In genomic region chr3:186097663-186098451, GRCh38 we compare ENCODE assay signal across 8 cellular contexts. TPM values are rescaled to one million over a fixed set of nuclear protein-coding genes. Genes with fewer than 3 reads are reported as not detected.
DNase-seq lines count a peak whose midpoint lies in the region; ATAC-seq and TF ChIP-seq lines count a peak whose summit lies in the region.

No MANE protein-coding gene starts in this region.

- H3K9ac ChIP-seq in Loucy (ENCODE audit: low read depth, low read length, poor library complexity, severe bottlenecking), result peak overlapping the region; percentile 15
- H3K9ac ChIP-seq in fibroblast of lung (ENCODE audit: insufficient read depth, low read length), result no peak overlapping the region
- peak overlapping the region in 1 of 2 donors; percentile 53 for H3K9ac ChIP-seq in mucosa of rectum (ENCODE audit: low read depth in 1 of 2, low read length in 2 of 2)

- H3K4me1 ChIP-seq in Loucy (ENCODE audit: insufficient read depth, low read length, poor library complexity, severe bottlenecking), result peaks cover 27% of the 10 kb centered on the region
- peaks cover 14% of the 10 kb centered on the region for H3K4me1 ChIP-seq in fibroblast of lung (ENCODE audit: control insufficient read depth, extremely low read depth, insufficient read depth, low read length)
- H3K4me1 ChIP-seq in mucosa of rectum (ENCODE audit: control insufficient read depth in 2 of 2, insufficient read depth in 2 of 2, low read length in 2 of 2), result peaks cover 19 to 25% of the 10 kb centered on the region in 2 donors

- H2AFZ ChIP-seq in Loucy (ENCODE audit: low read length) (no peak overlapping the region), fibroblast of lung (ENCODE audit: low read length) (peak overlapping the region; percentile 79)

- intact Hi-C loops in CD4-positive, alpha-beta T cell (cut with DNase I, micrococcal nuclease), result no loop called here

- no peaks in the 10 kb centered on the region for H3K4me1 Mint-ChIP-seq in CD4-positive, alpha-beta T cell (ENCODE audit: low read depth)
- H3K4me1 Mint-ChIP-seq in stimulated activated effector memory CD8-positive, alpha-beta T cell treated with anti-CD3 and anti-CD28 coated beads, Interleukin-12 subunit alpha, Interleukin-12 subunit beta, amount 100 ng/mL, for 72 hours, result peaks cover 6% of the 10 kb centered on the region

- no peak overlapping the region for H3K27ac Mint-ChIP-seq in CD4-positive, alpha-beta T cell
- H3K27ac Mint-ChIP-seq in stimulated activated effector memory CD8-positive, alpha-beta T cell treated with anti-CD3 and anti-CD28 coated beads, Interleukin-12 subunit alpha, Interleukin-12 subunit beta, amount 100 ng/mL, for 72 hours, result no peak overlapping the region

- H3F3A ChIP-seq in Loucy (ENCODE audit: low read depth), result no peaks in the 10 kb centered on the region

- H3K4me3 Mint-ChIP-seq in CD4-positive, alpha-beta T cell, result no peak overlapping the region
- no peak overlapping the region for H3K4me3 Mint-ChIP-seq in stimulated activated effector memory CD8-positive, alpha-beta T cell treated with anti-CD3 and anti-CD28 coated beads, Interleukin-12 subunit alpha, Interleukin-12 subunit beta, amount 100 ng/mL, for 72 hours

- H3K36me3 Mint-ChIP-seq in CD4-positive, alpha-beta T cell (ENCODE audit: low read depth), result no peaks in the 10 kb centered on the region
- no peaks in the 10 kb centered on the region for H3K36me3 Mint-ChIP-seq in stimulated activated effector memory CD8-positive, alpha-beta T cell treated with anti-CD3 and anti-CD28 coated beads, Interleukin-12 subunit alpha, Interleukin-12 subunit beta, amount 100 ng/mL, for 72 hours

- TF ChIP-seq CTCF in CD4-positive, alpha-beta T cell (IDR thresholded peaks at IDR 0.05), result no peak
- no peak for TF ChIP-seq CTCF in Loucy (conservative IDR thresholded peaks at IDR 0.05; ENCODE audit: low read length)
- TF ChIP-seq CTCF in fibroblast of lung (conservative IDR thresholded peaks at IDR 0.05 in 1 of 2, IDR thresholded peaks at IDR 0.05 in 1 of 2; ENCODE audit: low read depth in 1 of 2, low read length in 2 of 2), result no peak

- DNase-seq in CD4-positive, alpha-beta T cell, result no peak
- DNase-seq in SK-N-DZ (ENCODE audit: low spot score) (peak; percentile 78), fibroblast of lung (ENCODE audit: low read depth in 2 of 2) (peak; percentile 88 to 91), ureter (ENCODE audit: low spot score) (peak; percentile 54), activated gamma-delta T cell treated with Interleukin-2 at 50 U/mL for 16 hours (no peak)
- DNase-seq in stimulated activated effector memory CD8-positive, alpha-beta T cell treated with anti-CD3 and anti-CD28 coated beads, Interleukin-12 subunit alpha, Interleukin-12 subunit beta, amount 100 ng/mL, for 72 hours (ENCODE audit: low spot score in 2 of 2), result no peak

- no peaks in the 10 kb centered on the region for H3K79me2 ChIP-seq in Loucy (ENCODE audit: insufficient read depth, low read length)
- no peaks in the 10 kb centered on the region for H3K79me2 ChIP-seq in fibroblast of lung (ENCODE audit: control insufficient read depth, insufficient read depth, low read length)

- POLR2A ChIA-PET in CD4-positive, alpha-beta T cell (lab: Charles Lee), result no interaction called here

- H4K20me1 ChIP-seq in Loucy (ENCODE audit: insufficient read depth, low read length, poor library complexity, severe bottlenecking) (no peaks in the 10 kb centered on the region), fibroblast of lung (ENCODE audit: control insufficient read depth, extremely low read depth, insufficient read depth, low read length) (no peaks in the 10 kb centered on the region)

- peak overlapping the region; percentile 14 for H3K4me3 ChIP-seq in Loucy (ENCODE audit: low read length, poor library complexity, severe bottlenecking)
- H3K4me3 ChIP-seq in fibroblast of lung (replicated peaks in 1 of 4; ENCODE audit: control extremely low read depth in 1 of 4, insufficient read depth in 1 of 4, low read depth in 3 of 4, low read length in 4 of 4), result peak overlapping the region; percentile 13 to 56 (median 46)
- H3K4me3 ChIP-seq in mucosa of rectum (ENCODE audit: low read length in 2 of 2), result peak overlapping the region; percentile 47 to 70

- peaks cover 73% of the 10 kb centered on the region for H3K27me3 ChIP-seq in CD4-positive, alpha-beta T cell (ENCODE audit: control insufficient read depth, insufficient read depth, low read length)
- H3K27me3 ChIP-seq in Loucy (ENCODE audit: insufficient read depth, low read length, poor library complexity, severe bottlenecking) (no peaks in the 10 kb centered on the region), fibroblast of lung (ENCODE audit: control insufficient read depth, insufficient read depth, low read length) (no peaks in the 10 kb centered on the region), mucosa of rectum (ENCODE audit: control insufficient read depth in 2 of 2, insufficient read depth in 2 of 2, low read length in 2 of 2) (no peaks in the 10 kb centered on the region)

- no peaks in the 10 kb centered on the region for H3K9me3 Mint-ChIP-seq in CD4-positive, alpha-beta T cell
- no peaks in the 10 kb centered on the region for H3K9me3 Mint-ChIP-seq in stimulated activated effector memory CD8-positive, alpha-beta T cell treated with anti-CD3 and anti-CD28 coated beads, Interleukin-12 subunit alpha, Interleukin-12 subunit beta, amount 100 ng/mL, for 72 hours

- CTCF ChIA-PET in CD4-positive, alpha-beta T cell (lab: Charles Lee), result no interaction called here

- H3K4me2 ChIP-seq in Loucy (ENCODE audit: low read depth, low read length, poor library complexity, severe bottlenecking) (peak overlapping the region; percentile 57), fibroblast of lung (ENCODE audit: extremely low read depth, insufficient read depth, low read length) (peak overlapping the region; percentile 87)

- ATAC-seq in CD4-positive, alpha-beta T cell (ENCODE audit: poor library complexity), result peak; percentile 39
- no peak for ATAC-seq in stimulated activated effector memory CD8-positive, alpha-beta T cell treated with anti-CD3 and anti-CD28 coated beads, Interleukin-12 subunit alpha, Interleukin-12 subunit beta, amount 100 ng/mL, for 72 hours

- H3K27ac ChIP-seq in CD4-positive, alpha-beta T cell (ENCODE audit: low read depth, low read length), result no peak overlapping the region
- H3K27ac ChIP-seq in fibroblast of lung (ENCODE audit: insufficient read depth, low read length) (peak overlapping the region; percentile 40), mucosa of rectum (ENCODE audit: low read depth in 2 of 2, low read length in 2 of 2) (peak overlapping the region in 1 of 2 donors; percentile 16)

- H3K9me3 ChIP-seq in CD4-positive, alpha-beta T cell (ENCODE audit: control insufficient read depth, low read length), result no peaks in the 10 kb centered on the region
- no peaks in the 10 kb centered on the region for H3K9me3 ChIP-seq in Loucy (ENCODE audit: insufficient read depth, low read depth, low read length)
- H3K9me3 ChIP-seq in fibroblast of lung (ENCODE audit: control insufficient read depth, insufficient read depth, low read depth, low read length), result no peaks in the 10 kb centered on the region
- no peaks in the 10 kb centered on the region for H3K9me3 ChIP-seq in mucosa of rectum (ENCODE audit: control insufficient read depth in 2 of 2, low read length in 2 of 2)

- H3K36me3 ChIP-seq in Loucy (ENCODE audit: insufficient read depth, low read length), result no peaks in the 10 kb centered on the region
- no peaks in the 10 kb centered on the region for H3K36me3 ChIP-seq in fibroblast of lung (ENCODE audit: control insufficient read depth, insufficient read depth, low read length)
- no peaks in the 10 kb centered on the region for H3K36me3 ChIP-seq in mucosa of rectum (ENCODE audit: control insufficient read depth in 2 of 2, insufficient read depth in 2 of 2, low read length in 2 of 2)

- no peaks in the 10 kb centered on the region for H3K9me2 ChIP-seq in Loucy (replicated peaks; ENCODE audit: low read depth, low read length)

- H3K27me3 Mint-ChIP-seq in CD4-positive, alpha-beta T cell, result peaks cover 90% of the 10 kb centered on the region

RNA-seq across cellular contexts. Expression of gene ETV5, which starts 11.0 kb away (rescaled TPM):
- not detected for total RNA-seq in CD4-positive, alpha-beta T cell
- polyA plus RNA-seq in SK-N-DZ (2014; cell fraction: cytosol; rRNA removed), result 0.38 and 2.9 TPM in 2 replicates
- 0.06 and 0.28 TPM in 2 replicates for polyA plus RNA-seq in SK-N-DZ (2014; cell fraction: nucleus; rRNA removed)
- total RNA-seq in fibroblast of lung (15.4 and 24.9 TPM in 2 replicates), ureter (10.0 TPM)
- 23.1 and 43.1 TPM in 2 replicates for polyA plus RNA-seq in fibroblast of lung
- polyA plus RNA-seq in fibroblast of lung (2012), result 20.2 and 36.0 TPM in 2 replicates
- 86.0 and 122 TPM in 2 replicates for polyA minus RNA-seq in fibroblast of lung (ENCODE audit: low replicate concordance)

Comparison
In these comparisons a context has a peak if more than half of its experiments do, and no peak if none do; other contexts are left out.
1. DNase-seq: peak in SK-N-DZ (single experiment), fibroblast of lung (2 of 2) and ureter (single experiment); none in CD4-positive, alpha-beta T cell (0 of 10), stimulated activated effector memory CD8-positive, alpha-beta T cell treated with anti-CD3 and anti-CD28 coated beads, Interleukin-12 subunit alpha, Interleukin-12 subunit beta, amount 100 ng/mL, for 72 hours (0 of 2) and activated gamma-delta T cell treated with Interleukin-2 at 50 U/mL for 16 hours (single experiment).
2. Peak in every context shown above with its lines, with median percentiles within 50 percentile points of each other: H3K4me3 ChIP-seq.